ENCODE assay signal across 34 cellular contexts in genomic region chr4:82335043-82335442, GRCh38.
"Had no signal": no experiment of that assay in that cellular context is flagged by ENCODE, and none has a peak within 500 bp of the region (broad histone marks: within the 10 kb centered on the region; RNA-seq: fewer than 3 reads in every experiment).

No MANE protein-coding gene starts in this region.

- DNase-seq: Karpas-422, Kasumi-1, MG63, MM.1S, MV-4-11, NCI-H1048, NCI-H1092, NCI-H1092 treated with DMSO at 0.1 percent for 48 hours, NCI-H1105, NCI-H1105 treated with DMSO at 0.1 percent for 48 hours, NCI-H1417, NCI-H1417 treated with DMSO at 0.1 percent for 48 hours, NCI-H1436, NCI-H1436 treated with DMSO at 0.1 percent for 48 hours, NCI-H146, NCI-H1694, NCI-H1694 treated with DMSO at 0.1 percent for 48 hours, NCI-H187, NCI-H187 treated with DMSO at 0.1 percent for 48 hours, NCI-H1930, NCI-H2029, NCI-H2029 treated with DMSO at 0.1 percent for 48 hours, NCI-H2081, NCI-H2081 treated with DMSO at 0.1 percent for 48 hours, NCI-H2107, NCI-H2171, NCI-H2171 treated with DMSO at 0.1 percent for 48 hours, NCI-H2227 treated with DMSO at 0.1 percent for 48 hours, NCI-H226, NCI-H345, NCI-H446, NCI-H446 treated with DMSO at 0.1 percent for 48 hours, NCI-H510A, NCI-H510A treated with DMSO at 0.1 percent for 48 hours had no signal

- H3K9me3 ChIP-seq: MG63 had no signal

- H3K27me3 ChIP-seq: MG63 had no signal

- H3K36me3 ChIP-seq: MG63 had no signal

- H3K4me3 ChIP-seq: MG63 had no signal
